In genomic region chr3:7190094-7190493, GRCh38 we compare ENCODE assay signal across 23 cellular contexts.
DNase-seq lines count a peak whose midpoint lies in the region; ATAC-seq, FAIRE-seq and TF ChIP-seq lines count a peak whose summit lies in the region.
"Had no signal": no experiment of that assay in that cellular context is flagged by ENCODE, and none has a peak within 500 bp of the region (broad histone marks: within the 10 kb centered on the region; RNA-seq: fewer than 3 reads in every experiment).

No MANE protein-coding gene starts in this region.

- no peaks in the 10 kb centered on the region for H3K27me3 ChIP-seq in body of pancreas
- H3K27me3 ChIP-seq: vagina had no signal

- no peak overlapping the region for H3K9ac ChIP-seq in kidney (ENCODE audit: low read length in 2 of 2)
- H3K9ac ChIP-seq: parathyroid adenoma had no signal

- H3K9me3 ChIP-seq in kidney (ENCODE audit: control insufficient read depth in 1 of 2, low read length in 2 of 2) (no peaks in the 10 kb centered on the region), body of pancreas (no peaks in the 10 kb centered on the region)
- H3K9me3 ChIP-seq: vagina had no signal

- DNase-seq in kidney (no peak), body of pancreas (no peak), coronary artery (ENCODE audit: low spot score) (no peak)
- DNase-seq: activated CD4-positive, CD25-positive, alpha-beta regulatory T cell; activated naive CD8-positive, alpha-beta T cell treated with anti-CD3 and anti-CD28 coated beads, Interleukin-2, amount 50 U/mL, for 24 hours; CD8-positive, alpha-beta T cell; HCEC 1CT; left ventricle myocardium superior; MV-4-11; NCI-H1930; NCI-H526; OCI-M1; stimulated activated CD4-positive, alpha-beta T cell treated with anti-CD3 and anti-CD28 coated beads, Interleukin-2, amount 100 ng/mL, for 48 hours; substantia nigra; T-helper 17 cell had no signal

- WGBS in body of pancreas, 2 donors: 53 to 56% methylated on average over 4 of the region's 4 CpGs

- H3K27ac ChIP-seq in kidney (ENCODE audit: low read depth in 2 of 2, low read length in 2 of 2) (no peak overlapping the region), body of pancreas (no peak overlapping the region), coronary artery (no peak overlapping the region)
- H3K27ac ChIP-seq: parathyroid adenoma, vagina had no signal

- peak; percentile 83 for ATAC-seq in GM18861 (IDR thresholded peaks at IDR 0.05; ENCODE audit: unreplicated experiment)
- peak; percentile 81 for ATAC-seq in GM21619 (IDR thresholded peaks at IDR 0.05; ENCODE audit: unreplicated experiment)
- ATAC-seq in HG03571 (IDR thresholded peaks at IDR 0.05; ENCODE audit: unreplicated experiment): peak; percentile 66
- no peak for ATAC-seq in body of pancreas
- no peak for ATAC-seq in HG03469 (IDR thresholded peaks at IDR 0.05; ENCODE audit: unreplicated experiment)
- ATAC-seq in HG02970 (IDR thresholded peaks at IDR 0.05; ENCODE audit: low FRiP score, unreplicated experiment): no peak
- ATAC-seq: activated naive CD8-positive, alpha-beta T cell treated with anti-CD3 and anti-CD28 coated beads, Interleukin-2, amount 50 U/mL, for 24 hours; CD8-positive, alpha-beta T cell; K562; left ventricle myocardium superior; T-helper 17 cell had no signal

- peaks cover 0 to 3% of the 10 kb centered on the region in 2 donors for H3K4me1 ChIP-seq in kidney (ENCODE audit: control insufficient read depth in 1 of 2, insufficient read depth in 1 of 2, low read depth in 1 of 2, low read length in 2 of 2)
- H3K4me1 ChIP-seq in body of pancreas: no peaks in the 10 kb centered on the region
- H3K4me1 ChIP-seq: parathyroid adenoma, vagina had no signal

- no peak for TF ChIP-seq POLR2A in body of pancreas (IDR thresholded peaks at IDR 0.05)

- H3K36me3 ChIP-seq in kidney (ENCODE audit: control insufficient read depth in 1 of 2, insufficient read depth in 2 of 2, low read length in 2 of 2) (no peaks in the 10 kb centered on the region), body of pancreas (replicated peaks in 1 of 2; ENCODE audit: insufficient read depth in 1 of 2, low read depth in 2 of 2) (no peaks in the 10 kb centered on the region)
- H3K36me3 ChIP-seq: vagina had no signal

- peak; percentile 91 for FAIRE-seq in kidney (lab: Jason Lieb, UNC)
- FAIRE-seq: K562 had no signal

- intact Hi-C loops in kidney (cut with DNase I) (no loop called here), body of pancreas (cut with DNase I) (no loop called here)

- TF ChIP-seq CTCF in kidney (IDR thresholded peaks at IDR 0.05; ENCODE audit: borderline replicate concordance, extremely low read depth, insufficient read depth) (no peak), body of pancreas (IDR thresholded peaks at IDR 0.05) (no peak), coronary artery (IDR thresholded peaks at IDR 0.05) (no peak)

- H3K4me3 ChIP-seq in kidney (ENCODE audit: low read length in 2 of 2) (peak overlapping the region in 1 of 2 donors; percentile 23), body of pancreas (no peak overlapping the region), coronary artery (no peak overlapping the region)
- H3K4me3 ChIP-seq: K562, vagina had no signal

Comparison
In these comparisons a context has a peak if more than half of its experiments do, and no peak if none do; other contexts are left out.
1. ATAC-seq: peak in GM18861 (single experiment), GM21619 (single experiment) and HG03571 (single experiment); none in body of pancreas (single experiment), HG03469 (single experiment) and HG02970 (single experiment).